Comparison of ENCODE assay signal across 20 cellular contexts in genomic region chr2:102361632-102362241, GRCh38. TPM values are rescaled to one million over a fixed set of nuclear protein-coding genes. Genes with fewer than 3 reads are reported as not detected.
DNase-seq lines count a peak whose midpoint lies in the region; ATAC-seq and TF ChIP-seq lines count a peak whose summit lies in the region.
"Had no signal": no experiment of that assay in that cellular context is flagged by ENCODE, and none has a peak within 500 bp of the region (broad histone marks: within the 10 kb centered on the region; RNA-seq: fewer than 3 reads in every experiment).

No MANE protein-coding gene starts in this region.

- POLR2A ChIA-PET in WTC11 (lab: Charles Lee) = no interaction called here

- H3K4me1 Mint-ChIP-seq in T-helper 1 cell treated with Interleukin-12 subunit alpha and Interleukin-12 subunit beta and Interleukin-4 antibody, amounts not matched to agents 30 μg/mL and 1 μg/mL, for 36 hours (ENCODE audit: low read depth) = peaks cover 64% of the 10 kb centered on the region
- H3K4me1 Mint-ChIP-seq in CD4-positive, CD25-positive, alpha-beta regulatory T cell = peaks cover 24 to 76% (median 41%) of the 10 kb centered on the region in 4 donors
- H3K4me1 Mint-ChIP-seq in WTC11 = peaks cover 10% of the 10 kb centered on the region

- peak overlapping the region; percentile 60 for H3K4me3 Mint-ChIP-seq in T-helper 1 cell treated with Interleukin-12 subunit alpha and Interleukin-12 subunit beta and Interleukin-4 antibody, amounts not matched to agents 30 μg/mL and 1 μg/mL, for 36 hours
- no peak overlapping the region for H3K4me3 Mint-ChIP-seq in CD4-positive, CD25-positive, alpha-beta regulatory T cell
- no peak overlapping the region for H3K4me3 Mint-ChIP-seq in WTC11

- no peaks in the 10 kb centered on the region for H3K27me3 Mint-ChIP-seq in T-helper 1 cell treated with Interleukin-12 subunit alpha and Interleukin-12 subunit beta and Interleukin-4 antibody, amounts not matched to agents 30 μg/mL and 1 μg/mL, for 36 hours (ENCODE audit: low read depth)
- H3K27me3 Mint-ChIP-seq in CD4-positive, CD25-positive, alpha-beta regulatory T cell = no peaks in the 10 kb centered on the region
- H3K27me3 Mint-ChIP-seq in WTC11 (ENCODE audit: low read depth) = peaks cover 18% of the 10 kb centered on the region

- H3K36me3 ChIP-seq in CD4-positive, CD25-positive, alpha-beta regulatory T cell (ENCODE audit: control insufficient read depth, insufficient read depth, low read length) = peaks cover 24% of the 10 kb centered on the region
- H3K36me3 ChIP-seq: SJSA1 had no signal

- H3K4me3 ChIP-seq in CD4-positive, CD25-positive, alpha-beta regulatory T cell (ENCODE audit: low read depth, low read length) = no peak overlapping the region
- H3K4me3 ChIP-seq: SJSA1 had no signal

- CTCF ChIA-PET in WTC11 (lab: Charles Lee) = no interaction called here

- H3K27ac Mint-ChIP-seq in T-helper 1 cell treated with Interleukin-12 subunit alpha and Interleukin-12 subunit beta and Interleukin-4 antibody, amounts not matched to agents 30 μg/mL and 1 μg/mL, for 36 hours = peak overlapping the region; percentile 12
- peak overlapping the region in 2 of 3 donors; percentile 39 to 68 for H3K27ac Mint-ChIP-seq in CD4-positive, CD25-positive, alpha-beta regulatory T cell
- no peak overlapping the region for H3K27ac Mint-ChIP-seq in WTC11
- H3K27ac Mint-ChIP-seq: H9 had no signal

- H3K27me3 ChIP-seq in CD4-positive, CD25-positive, alpha-beta regulatory T cell (ENCODE audit: control insufficient read depth, insufficient read depth, low read length) = no peaks in the 10 kb centered on the region

- no peak for TF ChIP-seq CTCF in WTC11 (IDR thresholded peaks at IDR 0.05)
- no peak for TF ChIP-seq CTCF in GM13977 (IDR thresholded peaks at IDR 0.05; ENCODE audit: extremely low read depth, insufficient read depth, missing control alignments)

- peaks cover 2 to 15% of the 10 kb centered on the region in 2 experiments for H3K9me3 ChIP-seq in CD4-positive, CD25-positive, alpha-beta regulatory T cell (ENCODE audit: control insufficient read depth in 2 of 2, low read length in 2 of 2)

- H3K36me3 Mint-ChIP-seq in T-helper 1 cell treated with Interleukin-12 subunit alpha and Interleukin-12 subunit beta and Interleukin-4 antibody, amounts not matched to agents 30 μg/mL and 1 μg/mL, for 36 hours (ENCODE audit: low read depth) = peaks cover 72% of the 10 kb centered on the region
- H3K36me3 Mint-ChIP-seq in CD4-positive, CD25-positive, alpha-beta regulatory T cell = peaks cover 36% of the 10 kb centered on the region
- peaks cover 24% of the 10 kb centered on the region for H3K36me3 Mint-ChIP-seq in WTC11

- in situ Hi-C loops in GM13977 (cut with MboI; ENCODE audit: low pct_unique_long_range_greater_than_20kb, low sequenced_read_pairs, unreplicated experiment) = no loop called here

- no peak overlapping the region for H3K27ac ChIP-seq in CD4-positive, CD25-positive, alpha-beta regulatory T cell (ENCODE audit: insufficient read depth, low read length, poor library complexity, severe bottlenecking)
- H3K27ac ChIP-seq: 22Rv1, SJSA1 had no signal

- peaks cover 42% of the 10 kb centered on the region for H3K4me1 ChIP-seq in CD4-positive, CD25-positive, alpha-beta regulatory T cell (ENCODE audit: control insufficient read depth, insufficient read depth, low read length, poor library complexity, severe bottlenecking)
- H3K4me1 ChIP-seq: SJSA1 had no signal

- ATAC-seq in CD4-positive, CD25-positive, alpha-beta regulatory T cell (ENCODE audit: low read depth in 2 of 2) = no peak
- ATAC-seq in WTC11 = peak; percentile 68
- no peak for ATAC-seq in GM19324 (IDR thresholded peaks at IDR 0.05; ENCODE audit: low FRiP score, unreplicated experiment)
- ATAC-seq: PC-3 had no signal

- no peak for DNase-seq in T-helper 1 cell
- DNase-seq in CD4-positive, CD25-positive, alpha-beta regulatory T cell = no peak
- DNase-seq in WTC11 (ENCODE audit: low spot score) = no peak
- DNase-seq in iPS-NIHi7 (ENCODE audit: extremely low spot score) = peak; percentile 8
- no peak for DNase-seq in COLO829 (ENCODE audit: low spot score)
- no peak for DNase-seq in GM13977 (ENCODE audit: low spot score)
- DNase-seq: COR-L47, DMS53, H9, MM.1S, NCI-H1105 treated with DMSO at 0.1 percent for 48 hours, NCI-H187, NCI-H446, NCI-H748 treated with DMSO at 0.1 percent for 48 hours had no signal

- H3K9me3 Mint-ChIP-seq in T-helper 1 cell treated with Interleukin-12 subunit alpha and Interleukin-12 subunit beta and Interleukin-4 antibody, amounts not matched to agents 30 μg/mL and 1 μg/mL, for 36 hours = peaks cover 31% of the 10 kb centered on the region
- H3K9me3 Mint-ChIP-seq in CD4-positive, CD25-positive, alpha-beta regulatory T cell = peaks cover 0 to 13% (median 5%) of the 10 kb centered on the region in 7 donors
- H3K9me3 Mint-ChIP-seq in WTC11 = peaks cover 38% of the 10 kb centered on the region

TF ChIP-seq in WTC11, 78 proteins besides CTCF, POLR2A, EP300 and RAD21:
- TF ChIP-seq HMGA2 (CRISPR knock-in tag; IDR thresholded peaks at IDR 0.05) (no peak), GTF2I (CRISPR knock-in tag; conservative IDR thresholded peaks at IDR 0.05) (no peak)

RNA-seq across cellular contexts. Expression of gene IL18R1, which starts 6.1 kb away (rescaled TPM):
- 19.9 TPM for total RNA-seq in CD4-positive, CD25-positive, alpha-beta regulatory T cell
- polyA plus RNA-seq in CD4-positive, CD25-positive, alpha-beta regulatory T cell = 10 to 100 TPM in 2 of 4 donors, 1 to 10 TPM in 2; 6.9 to 12.5 (median 10.0) TPM
- 0.25 to 0.46 TPM in 2 of 3 replicates, not detected in the other for total RNA-seq in WTC11 (2021)
- total RNA-seq: H9, SJSA1 had no signal
- polyA plus RNA-seq: BJ had no signal

RNA-seq across cellular contexts. Expression of gene IL1RL1, which starts 50.4 kb away (rescaled TPM):
- 0.89 TPM for total RNA-seq in CD4-positive, CD25-positive, alpha-beta regulatory T cell
- polyA plus RNA-seq in CD4-positive, CD25-positive, alpha-beta regulatory T cell = not detected
- 0.05 TPM in 1 of 3 replicates, not detected in the others for total RNA-seq in WTC11 (2021)
- total RNA-seq: H9, SJSA1 had no signal
- polyA plus RNA-seq: BJ had no signal

Comparison
In these comparisons a context has a peak if more than half of its experiments do, and no peak if none do; other contexts are left out.
1. RNA of gene IL18R1, which starts 6.1 kb away (total RNA-seq): 19.9 TPM in CD4-positive, CD25-positive, alpha-beta regulatory T cell (single experiment); 0.25 to 0.46 TPM in WTC11; every median in the first group is over 10 times any median in the second.